18 cellular contexts compared by ENCODE assay signal in genomic region chr20:37790900-37791299, GRCh38.
A peak's percentile ranks its signal among the peaks of the same experiment; 100 is the strongest.
DNase-seq lines count a peak whose midpoint lies in the region; ATAC-seq, FAIRE-seq and TF ChIP-seq lines count a peak whose summit lies in the region.
"Had no signal": no experiment of that assay in that cellular context is flagged by ENCODE, and none has a peak within 500 bp of the region (broad histone marks: within the 10 kb centered on the region; RNA-seq: fewer than 3 reads in every experiment).

No MANE protein-coding gene starts in this region.

- H3K27ac ChIP-seq in BLaER1 (peak overlapping the region; percentile 79), K562 (ENCODE audit: extremely low read depth, low read depth, low read length) (no peak overlapping the region), dorsolateral prefrontal cortex (no peak overlapping the region)
- H3K27ac ChIP-seq: C4-2B had no signal

- no peak for DNase-seq in GM19239 (ENCODE audit: insufficient read length, low spot score)
- DNase-seq in K562 (ENCODE audit: extremely low read depth in 1 of 4, low spot score in 3 of 4): no peak
- no peak for DNase-seq in activated effector memory CD4-positive, alpha-beta T cell treated with anti-CD3 and anti-CD28 coated beads, Interleukin-2, amount 50 U/mL, for 16 hours
- no peak for DNase-seq in dorsolateral prefrontal cortex
- DNase-seq: BE2C; Caco-2; CD4-positive, CD25-positive, alpha-beta regulatory T cell; CD8-positive, alpha-beta T cell; DMS153; DND-41; GOT3; H7; HCEC 1CT had no signal

- H3K36me3 ChIP-seq in BLaER1 (peaks cover 39% of the 10 kb centered on the region), K562 (ENCODE audit: control insufficient read depth, insufficient read depth, low read length) (peaks cover 13% of the 10 kb centered on the region; the same call in 2 of the 3 replicates)
- H3K36me3 ChIP-seq: BE2C had no signal

- no peaks in the 10 kb centered on the region for H3K79me2 ChIP-seq in K562 (ENCODE audit: control insufficient read depth, insufficient read depth, low read length)

- no peak for TF ChIP-seq RAD21 in K562 (CRISPR knock-in tag; conservative IDR thresholded peaks at IDR 0.05 in 1 of 2, IDR thresholded peaks at IDR 0.05 in 1 of 2)

- no peak overlapping the region for H2AFZ ChIP-seq in K562 (ENCODE audit: low read depth, low read length)

- no peaks in the 10 kb centered on the region for H4K20me1 ChIP-seq in BLaER1
- no peaks in the 10 kb centered on the region; the same call in 1 of the 2 replicates for H4K20me1 ChIP-seq in K562 (replicated peaks; ENCODE audit: control insufficient read depth, insufficient read depth, low read length)

- 0 out of 2 replicates have a peak overlapping the region, but pooled peaks have one; percentile 74 for H3K9ac ChIP-seq in BLaER1
- H3K9ac ChIP-seq in K562 (ENCODE audit: insufficient read depth in 1 of 2, low read depth in 2 of 2, low read length in 2 of 2): no peak overlapping the region

- TF ChIP-seq CTCF in K562 (IDR thresholded peaks at IDR 0.05 in 2 of 3, conservative IDR thresholded peaks at IDR 0.05 in 1 of 3; ENCODE audit: insufficient read depth in 2 of 3, low read depth in 1 of 3, low read length in 3 of 3) (no peak), dorsolateral prefrontal cortex (IDR thresholded peaks at IDR 0.05 in 54 of 56, conservative IDR thresholded peaks at IDR 0.05 in 2 of 56; ENCODE audit: low read depth in 1 of 56, partially characterized antibody in 56 of 56) (no peak)

- no peaks in the 10 kb centered on the region for H3K27me3 ChIP-seq in BLaER1
- H3K27me3 ChIP-seq in K562 (ENCODE audit: control insufficient read depth in 2 of 2, insufficient read depth in 2 of 2, low read length in 2 of 2): no peaks in the 10 kb centered on the region
- H3K27me3 ChIP-seq in dorsolateral prefrontal cortex: no peaks in the 10 kb centered on the region
- H3K27me3 ChIP-seq: BE2C had no signal

- no peaks in the 10 kb centered on the region for H3K9me1 ChIP-seq in K562 (ENCODE audit: control insufficient read depth, insufficient read depth, low read length)

- H3K4me2 ChIP-seq in BLaER1: peak overlapping the region; percentile 80
- H3K4me2 ChIP-seq in K562 (ENCODE audit: insufficient read depth, low read length): no peak overlapping the region

- no peak for TF ChIP-seq POLR2A in K562 (conservative IDR thresholded peaks at IDR 0.05)

- no TSS peak for BruUV-seq in K562 (replicated peaks; lab: Mats Ljungman, UMichigan)

- TF ChIP-seq EP300 in K562 (IDR thresholded peaks at IDR 0.05; ENCODE audit: low read length): no peak

- POLR2A ChIA-PET in K562 (lab: Yijun Ruan, JAX): interaction anchor here (0.7 kb wide), 1 partner anchor 1115 kb away, joined by 3 read pairs; no protein-coding TSS in a partner anchor

- H3K9me3 ChIP-seq in BLaER1: peaks cover 32% of the 10 kb centered on the region
- H3K9me3 ChIP-seq in K562 (replicated peaks; ENCODE audit: control insufficient read depth, insufficient read depth, low read depth, low read length): no peaks in the 10 kb centered on the region
- H3K9me3 ChIP-seq: BE2C, Caco-2 had no signal

- CTCF ChIA-PET in K562 (lab: Yijun Ruan, JAX; ENCODE audit: low intra/inter-chr PET ratio): no interaction called here

- peaks cover 45% of the 10 kb centered on the region for H3K4me1 ChIP-seq in BLaER1
- no peaks in the 10 kb centered on the region for H3K4me1 ChIP-seq in K562 (replicated peaks in 1 of 2; ENCODE audit: control insufficient read depth in 2 of 2, insufficient read depth in 2 of 2, low read length in 2 of 2)
- H3K4me1 ChIP-seq: BE2C, Caco-2 had no signal

- H3K4me3 ChIP-seq in BLaER1 (peak overlapping the region; percentile 40; the same call in 1 of the 2 replicates), K562 (no peak overlapping the region), dorsolateral prefrontal cortex (no peak overlapping the region)

- in situ Hi-C loops in K562 (cut with MboI): no loop called here

- WGBS in K562 (ENCODE audit: insufficient coverage, low coverage, missing lambda C conversion rate): 32% methylated on average over 1 of the region's 1 CpG

- intact Hi-C loops in K562 (cut with micrococcal nuclease) (no loop called here), dorsolateral prefrontal cortex (cut with DNase I) (no loop called here)

- ATAC-seq in K562 (no peak), GM18861 (IDR thresholded peaks at IDR 0.05; ENCODE audit: unreplicated experiment) (no peak)
- ATAC-seq: CD8-positive, alpha-beta T cell had no signal

- FAIRE-seq in GM19239 (lab: Jason Lieb, UNC) (peak; percentile 23), K562 (lab: Jason Lieb, UNC) (no peak)
- FAIRE-seq: G401.6, GM12892 had no signal

TF ChIP-seq in K562, 482 proteins besides CTCF, POLR2A, EP300 and RAD21 (continues in another document):
- TF ChIP-seq RBM25 (IDR thresholded peaks at IDR 0.05; ENCODE audit: low read depth, low read length, severe bottlenecking): peak; percentile 35
- TF ChIP-seq, protein P1, sequence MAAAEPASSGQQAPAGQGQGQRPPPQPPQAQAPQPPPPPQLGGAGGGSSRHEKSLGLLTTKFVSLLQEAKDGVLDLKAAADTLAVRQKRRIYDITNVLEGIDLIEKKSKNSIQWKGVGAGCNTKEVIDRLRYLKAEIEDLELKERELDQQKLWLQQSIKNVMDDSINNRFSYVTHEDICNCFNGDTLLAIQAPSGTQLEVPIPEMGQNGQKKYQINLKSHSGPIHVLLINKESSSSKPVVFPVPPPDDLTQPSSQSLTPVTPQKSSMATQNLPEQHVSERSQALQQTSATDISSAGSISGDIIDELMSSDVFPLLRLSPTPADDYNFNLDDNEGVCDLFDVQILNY (CRISPR knock-in tag; IDR thresholded peaks at IDR 0.05): no peak
- no peak for TF ChIP-seq ZNF124 (CRISPR knock-in tag; IDR thresholded peaks at IDR 0.05)
- peak; percentile 80 for TF ChIP-seq ZNF146 (CRISPR knock-in tag; IDR thresholded peaks at IDR 0.05; ENCODE audit: unreplicated experiment)
- no peak for TF ChIP-seq ZNF609 (CRISPR knock-in tag; IDR thresholded peaks at IDR 0.05; ENCODE audit: borderline replicate concordance)
- TF ChIP-seq ZBED1 (IDR thresholded peaks at IDR 0.05): no peak
- no peak for TF ChIP-seq SMAD4 (CRISPR knock-in tag; conservative IDR thresholded peaks at IDR 0.05)
- TF ChIP-seq PPARD (CRISPR knock-in tag; IDR thresholded peaks at IDR 0.05): no peak
- TF ChIP-seq ZBTB49 (CRISPR knock-in tag; IDR thresholded peaks at IDR 0.05; ENCODE audit: borderline replicate concordance): no peak
- TF ChIP-seq ZNF561 (CRISPR knock-in tag; conservative IDR thresholded peaks at IDR 0.05): no peak
- TF ChIP-seq NFE2 (IDR thresholded peaks at IDR 0.05; ENCODE audit: low read depth): no peak
- TF ChIP-seq MEF2D (tag; conservative IDR thresholded peaks at IDR 0.05; ENCODE audit: low read depth): no peak
- no peak for TF ChIP-seq EHMT2 (IDR thresholded peaks at IDR 0.05)
- no peak for TF ChIP-seq ZNF175 (CRISPR knock-in tag; IDR thresholded peaks at IDR 0.05; ENCODE audit: low read depth)
